In genomic region chr7:134941185-134941900, GRCh38 we compare ENCODE assay signal across 11 cellular contexts. TPM values are rescaled to one million over a fixed set of nuclear protein-coding genes. Genes with fewer than 3 reads are reported as not detected.
DNase-seq lines count a peak whose midpoint lies in the region; ATAC-seq and TF ChIP-seq lines count a peak whose summit lies in the region.
"Had no signal": no experiment of that assay in that cellular context is flagged by ENCODE, and none has a peak within 500 bp of the region (broad histone marks: within the 10 kb centered on the region; RNA-seq: fewer than 3 reads in every experiment).

No MANE protein-coding gene starts in this region.

- H3K4me3 ChIP-seq in RWPE2 (ENCODE audit: severe bottlenecking) (no peak overlapping the region), fibroblast of pulmonary artery (replicated peaks; ENCODE audit: low read depth, low read length) (no peak overlapping the region), osteoblast (ENCODE audit: insufficient read depth, low read length) (no peak overlapping the region)

- H3K9me3 ChIP-seq in RWPE2 (ENCODE audit: severe bottlenecking): no peaks in the 10 kb centered on the region
- no peaks in the 10 kb centered on the region for H3K9me3 ChIP-seq in osteoblast (ENCODE audit: low read depth, low read length)

- H3K27ac ChIP-seq in RWPE2 (ENCODE audit: poor library complexity, severe bottlenecking) (peak overlapping the region; percentile 48), osteoblast (ENCODE audit: low read depth, low read length) (peak overlapping the region; percentile 70)
- H3K27ac ChIP-seq: VCaP had no signal

- ATAC-seq in RWPE2 (ENCODE audit: low read depth) (peak; percentile 91), HG02970 (IDR thresholded peaks at IDR 0.05; ENCODE audit: low FRiP score, unreplicated experiment) (no peak)

- in situ Hi-C loops in G401 (cut with HindIII; ENCODE audit: low sequenced_read_pairs): no loop called here

- no peak overlapping the region for H3K4me2 ChIP-seq in osteoblast (ENCODE audit: insufficient read depth, low read length)

- H3K79me2 ChIP-seq in osteoblast (ENCODE audit: insufficient read depth, low read length): peaks cover 22% of the 10 kb centered on the region

- H4K20me1 ChIP-seq in osteoblast (ENCODE audit: insufficient read depth, low read length): peaks cover 13% of the 10 kb centered on the region

- peaks cover 10% of the 10 kb centered on the region for H3K4me1 ChIP-seq in RWPE2 (ENCODE audit: insufficient read depth, poor library complexity, severe bottlenecking)
- peaks cover 46% of the 10 kb centered on the region for H3K4me1 ChIP-seq in osteoblast (ENCODE audit: insufficient read depth, low read length)

- peak; percentile 93 for DNase-seq in EL
- no peak for DNase-seq in RWPE2 (ENCODE audit: low spot score)
- DNase-seq in fibroblast of pulmonary artery (ENCODE audit: low read depth): peak; percentile 95
- no peak for DNase-seq in osteoblast (ENCODE audit: insufficient read length, low spot score, missing footprints)
- DNase-seq in G401 (ENCODE audit: low spot score): no peak
- DNase-seq in NCI-H1048 (lab: John Stamatoyannopoulos, UW): no peak
- no peak for DNase-seq in erythroblast (lab: John Stamatoyannopoulos, UW)
- DNase-seq: activated naive CD8-positive, alpha-beta T cell treated with anti-CD3 and anti-CD28 coated beads for 36 hours; NCI-H446 had no signal

- no peak for TF ChIP-seq POLR2A in erythroblast (IDR thresholded peaks at IDR 0.05; ENCODE audit: low read length)

- H3K36me3 ChIP-seq in RWPE2 (ENCODE audit: low read depth): peaks cover 42% of the 10 kb centered on the region
- peaks cover 94% of the 10 kb centered on the region for H3K36me3 ChIP-seq in osteoblast (ENCODE audit: insufficient read depth, low read length)

- H3K27me3 ChIP-seq in RWPE2 (ENCODE audit: insufficient read depth, poor library complexity, severe bottlenecking): no peaks in the 10 kb centered on the region
- H3K27me3 ChIP-seq in osteoblast (ENCODE audit: insufficient read depth, low read length): no peaks in the 10 kb centered on the region

- TF ChIP-seq CTCF in RWPE2 (IDR thresholded peaks at IDR 0.05; ENCODE audit: poor library complexity, severe bottlenecking) (no peak), fibroblast of pulmonary artery (IDR thresholded peaks at IDR 0.05; ENCODE audit: low read length, missing control alignments) (no peak), osteoblast (IDR thresholded peaks at IDR 0.05; ENCODE audit: extremely low read depth, low read depth, low read length) (no peak)

- no peak overlapping the region for H2AFZ ChIP-seq in osteoblast (ENCODE audit: low read length)

RNA-seq across cellular contexts. Expression of gene AGBL3, which starts 45.0 kb away (rescaled TPM):
- total RNA-seq in osteoblast: 2.2 and 2.7 TPM in 2 replicates
- 0.25 and 0.27 TPM in 2 replicates for total RNA-seq in G401 (2014; rRNA removed; shearing (Covaris generic))

Comparison
In these comparisons a context has a peak if more than half of its experiments do, and no peak if none do; other contexts are left out.
1. DNase-seq: peak in EL (single experiment) and fibroblast of pulmonary artery (single experiment); none in RWPE2 (single experiment), osteoblast (single experiment), G401 (single experiment), NCI-H1048 (single experiment) and erythroblast (0 of 2).